ENCODE assay signal across 6 cellular contexts in genomic region chr6:32189082-32189741, GRCh38. TPM values are rescaled to one million over a fixed set of nuclear protein-coding genes. Genes with fewer than 3 reads are reported as not detected.
A peak's percentile ranks its signal among the peaks of the same experiment; 100 is the strongest.
DNase-seq lines count a peak whose midpoint lies in the region; TF ChIP-seq lines count a peak whose summit lies in the region.

No MANE protein-coding gene starts in this region.

- H3K27me3 ChIP-seq in duodenal mucosa (ENCODE audit: control insufficient read depth in 1 of 2, insufficient read depth in 2 of 2, low read length in 2 of 2) (no peaks in the 10 kb centered on the region), prostate gland (replicated peaks; ENCODE audit: insufficient read depth) (no peaks in the 10 kb centered on the region)

- H3K27ac ChIP-seq in duodenal mucosa (ENCODE audit: low read depth, low read length) (peak overlapping the region; percentile 84), prostate gland (peak overlapping the region; percentile 91 to 98)

- no peak for DNase-seq in Jurkat, Clone E6-1 (ENCODE audit: low read depth, low spot score)
- no peak for DNase-seq in prostate gland (ENCODE audit: low spot score)
- DNase-seq in NK-92 treated with Interleukin-12 subunit alpha and Interleukin-12 subunit beta, amount 100 ng/mL, for 24 hours (lab: John Stamatoyannopoulos, UW) = no peak
- DNase-seq in NCI-H1694 treated with DMSO at 0.1 percent for 48 hours (lab: John Stamatoyannopoulos, UW) = no peak
- DNase-seq in occipital lobe (lab: John Stamatoyannopoulos, UW) = no peak

- intact Hi-C loops in prostate gland (cut with DNase I) = no loop called here

- H3K9ac ChIP-seq in duodenal mucosa (ENCODE audit: low read depth in 1 of 2, low read length in 2 of 2) = peak overlapping the region; percentile 85

- H3K4me1 ChIP-seq in duodenal mucosa (ENCODE audit: control insufficient read depth in 1 of 2, insufficient read depth in 2 of 2, low read length in 2 of 2) = peaks cover 47 to 54% of the 10 kb centered on the region in 2 donors
- H3K4me1 ChIP-seq in prostate gland (replicated peaks) = no peaks in the 10 kb centered on the region

- H3K4me3 ChIP-seq in Jurkat, Clone E6-1 (ENCODE audit: low read length) = peak overlapping the region; percentile 64
- H3K4me3 ChIP-seq in duodenal mucosa (ENCODE audit: low read depth in 1 of 2, low read length in 2 of 2) (peak overlapping the region; percentile 74 to 85), prostate gland (peak overlapping the region; percentile 74 to 79)

- TF ChIP-seq POLR2A in prostate gland (IDR thresholded peaks at IDR 0.05) = no peak

- TF ChIP-seq CTCF in prostate gland (IDR thresholded peaks at IDR 0.05) = no peak

- peaks cover 10 to 18% of the 10 kb centered on the region in 2 donors for H3K36me3 ChIP-seq in duodenal mucosa (ENCODE audit: control insufficient read depth in 1 of 2, insufficient read depth in 2 of 2, low read length in 2 of 2)
- H3K36me3 ChIP-seq in prostate gland = no peaks in the 10 kb centered on the region

- 1% methylated on average over 10 of the region's 10 CpGs for WGBS in prostate gland

- no peaks in the 10 kb centered on the region for H3K9me3 ChIP-seq in duodenal mucosa (ENCODE audit: control insufficient read depth in 1 of 2, low read length in 2 of 2)
- H3K9me3 ChIP-seq in prostate gland = no peaks in the 10 kb centered on the region

RNA-seq across cellular contexts. Expression of gene PBX2, which starts 0.8 kb away (rescaled TPM):
- 79.8 TPM for polyA plus RNA-seq in Jurkat, Clone E6-1 (2012; ENCODE audit: insufficient read depth, insufficient read length)
- 100 to 1,000 TPM in 1 of 2 donors, 10 to 100 TPM in 1; 61.5 to 102 TPM for total RNA-seq in prostate gland
- 18.1 TPM for total RNA-seq in occipital lobe

RNA-seq across cellular contexts. Expression of gene GPSM3, which starts 3.2 kb away (rescaled TPM):
- polyA plus RNA-seq in Jurkat, Clone E6-1 (2012; ENCODE audit: insufficient read depth, insufficient read length) = 103 TPM
- total RNA-seq in prostate gland (1 to 10 TPM; 5.1 to 5.9 TPM), occipital lobe (0.78 TPM)

RNA-seq across cellular contexts. Expression of gene AGER, which starts 5.2 kb away (rescaled TPM):
- 18.3 TPM for polyA plus RNA-seq in Jurkat, Clone E6-1 (2012; ENCODE audit: insufficient read depth, insufficient read length)
- 1 to 10 TPM; 3.3 to 3.8 TPM for total RNA-seq in prostate gland
- total RNA-seq in occipital lobe = 0.78 TPM

RNA-seq across cellular contexts. Expression of gene RNF5, which starts 11.0 kb away (rescaled TPM):
- polyA plus RNA-seq in Jurkat, Clone E6-1 (2012; ENCODE audit: insufficient read depth, insufficient read length) = 112 TPM
- total RNA-seq in prostate gland (100 to 1,000 TPM in 1 of 2 donors, 10 to 100 TPM in 1; 98.6 to 129 TPM), occipital lobe (71.7 TPM)

RNA-seq across cellular contexts. Expression of gene AGPAT1, which starts 13.3 kb away (rescaled TPM):
- 57.3 TPM for polyA plus RNA-seq in Jurkat, Clone E6-1 (2012; ENCODE audit: insufficient read depth, insufficient read length)
- total RNA-seq in prostate gland = 100 to 1,000 TPM in 1 of 2 donors, 10 to 100 TPM in 1; 52.6 to 113 TPM
- total RNA-seq in occipital lobe = 13.6 TPM
